In genomic region chr18:13611616-13612110, GRCh38 we compare ENCODE assay signal across 8 cellular contexts.
DNase-seq lines count a peak whose midpoint lies in the region; ATAC-seq and TF ChIP-seq lines count a peak whose summit lies in the region.

No MANE protein-coding gene starts in this region.

- H2BK12ac ChIP-seq in trophoblast cell (ENCODE audit: low read length) = no peak overlapping the region

- no peaks in the 10 kb centered on the region for H3K79me2 ChIP-seq in trophoblast cell (ENCODE audit: control insufficient read depth, insufficient read depth, low read length, poor library complexity)

- no peak overlapping the region for H2AK5ac ChIP-seq in trophoblast cell (ENCODE audit: low read length)

- H2BK5ac ChIP-seq in trophoblast cell (ENCODE audit: low read depth, low read length, poor library complexity) = no peak overlapping the region

- no peaks in the 10 kb centered on the region for H3K79me1 ChIP-seq in trophoblast cell (ENCODE audit: low read length)

- no peak overlapping the region for H2AFZ ChIP-seq in trophoblast cell (ENCODE audit: insufficient read depth, low read length, poor library complexity)

- no peak overlapping the region for H4K8ac ChIP-seq in trophoblast cell (ENCODE audit: low read depth, low read length)

- DNase-seq in activated T-cell treated with anti-CD3 and anti-CD28 coated beads, Interleukin-2, amount 50 U/mL, for 72 hours = peak; percentile 25 to 28
- DNase-seq in activated T-cell treated with anti-CD3 and anti-CD28 coated beads, Interleukin-2, amount 50 U/mL, for 48 hours = no peak
- DNase-seq in activated CD4-positive, alpha-beta memory T cell treated with anti-CD3 and anti-CD28 coated beads, Interleukin-2, amount 10 ng/mL, durations not matched to agents 7 days and 5 days = peak; percentile 32
- DNase-seq in trophoblast cell (peak; percentile 38 to 54), SJCRH30 (no peak), NCI-H2029 treated with DMSO at 0.1 percent for 48 hours (lab: John Stamatoyannopoulos, UW) (no peak)

- CTCF ChIA-PET in activated CD4-positive, alpha-beta memory T cell treated with anti-CD3 and anti-CD28 coated beads, Interleukin-2, amount 10 ng/mL, durations not matched to agents 7 days and 5 days (lab: Charles Lee) = interaction anchor here (1.0 to 3.9 kb wide), 6 partner anchors 8 to 395 kb away, joined by 3 to 31 read pairs (median 8); no protein-coding TSS in a partner anchor

- H3K18ac ChIP-seq in trophoblast cell (ENCODE audit: low read length) = no peak overlapping the region

- H4K91ac ChIP-seq in trophoblast cell (ENCODE audit: low read depth, low read length) = no peak overlapping the region

- H2BK120ac ChIP-seq in trophoblast cell (ENCODE audit: insufficient read depth, low read length, poor library complexity) = no peak overlapping the region

- no peak for TF ChIP-seq EP300 in gastroesophageal sphincter (IDR thresholded peaks at IDR 0.05)

- 0 to 22% methylated on average over 3 to 8 of the region's 24 CpGs for WGBS in gastroesophageal sphincter (ENCODE audit: low coverage in 1 of 2), 2 donors
- WGBS in trophoblast cell (ENCODE audit: extremely low coverage, insufficient coverage, insufficient read length) = no CpG with 5 or more reads among the region's 24 CpGs

- peak overlapping the region; percentile 6 for H3K4me2 ChIP-seq in trophoblast cell (ENCODE audit: low read length)

- H3K4me3 Mint-ChIP-seq in activated T-cell treated with anti-CD3 and anti-CD28 coated beads, Interleukin-2, amount 50 U/mL, for 72 hours = peak overlapping the region; percentile 83 to 89
- H3K4me3 Mint-ChIP-seq in activated CD4-positive, alpha-beta memory T cell treated with anti-CD3 and anti-CD28 coated beads, Interleukin-2, amount 10 ng/mL, durations not matched to agents 7 days and 5 days = peak overlapping the region; percentile 69

- no peak overlapping the region for H4K12ac ChIP-seq in trophoblast cell (ENCODE audit: low read depth, low read length)

- no peak for TF ChIP-seq CTCF in gastroesophageal sphincter (IDR thresholded peaks at IDR 0.05)

- H3K4me1 ChIP-seq in gastroesophageal sphincter (peaks cover 0 to 65% (median 20%) of the 10 kb centered on the region in 3 donors), trophoblast cell (ENCODE audit: control insufficient read depth in 1 of 2, insufficient read depth in 2 of 2, low read length in 2 of 2) (peaks cover 4 to 9% of the 10 kb centered on the region in 2 experiments), SJCRH30 (no peaks in the 10 kb centered on the region)

- peak; percentile 3 to 12 for ATAC-seq in activated T-cell treated with anti-CD3 and anti-CD28 coated beads, Interleukin-2, amount 50 U/mL, for 72 hours (replicated peaks in 1 of 2)
- ATAC-seq in HG03196 (IDR thresholded peaks at IDR 0.05; ENCODE audit: unreplicated experiment) (peak; percentile 3), gastroesophageal sphincter (peak; percentile 64)

- peak overlapping the region; percentile 98 for H3K27ac Mint-ChIP-seq in activated T-cell treated with anti-CD3 and anti-CD28 coated beads, Interleukin-2, amount 50 U/mL, for 72 hours
- H3K27ac Mint-ChIP-seq in activated CD4-positive, alpha-beta memory T cell treated with anti-CD3 and anti-CD28 coated beads, Interleukin-2, amount 10 ng/mL, durations not matched to agents 7 days and 5 days = peak overlapping the region; percentile 96

- peak overlapping the region; percentile 34 to 48 for H3K4me3 ChIP-seq in gastroesophageal sphincter
- H3K4me3 ChIP-seq in trophoblast cell (ENCODE audit: low read depth, low read length) = no peak overlapping the region
- no peak overlapping the region for H3K4me3 ChIP-seq in SJCRH30

- H3K9me3 ChIP-seq in gastroesophageal sphincter (no peaks in the 10 kb centered on the region), trophoblast cell (ENCODE audit: insufficient read depth, low read depth, low read length) (no peaks in the 10 kb centered on the region), SJCRH30 (replicated peaks) (no peaks in the 10 kb centered on the region)

- H3K36me3 ChIP-seq in gastroesophageal sphincter (no peaks in the 10 kb centered on the region), trophoblast cell (ENCODE audit: control insufficient read depth in 1 of 2, insufficient read depth in 2 of 2, low read length in 2 of 2) (no peaks in the 10 kb centered on the region), SJCRH30 (no peaks in the 10 kb centered on the region)

- no peak for TF ChIP-seq POLR2A in gastroesophageal sphincter (IDR thresholded peaks at IDR 0.05)

- H3K36me3 Mint-ChIP-seq in activated T-cell treated with anti-CD3 and anti-CD28 coated beads, Interleukin-2, amount 50 U/mL, for 72 hours (ENCODE audit: insufficient read depth in 2 of 2) = peaks cover 0 to 3% of the 10 kb centered on the region in 2 donors
- peaks cover 4% of the 10 kb centered on the region for H3K36me3 Mint-ChIP-seq in activated CD4-positive, alpha-beta memory T cell treated with anti-CD3 and anti-CD28 coated beads, Interleukin-2, amount 10 ng/mL, durations not matched to agents 7 days and 5 days (ENCODE audit: low read depth)

- H3K27ac ChIP-seq in gastroesophageal sphincter (peak overlapping the region; percentile 44 to 86 (median 81)), trophoblast cell (ENCODE audit: low read depth, low read length) (no peak overlapping the region), SJCRH30 (no peak overlapping the region)

- H3K27me3 Mint-ChIP-seq in activated T-cell treated with anti-CD3 and anti-CD28 coated beads, Interleukin-2, amount 50 U/mL, for 72 hours (ENCODE audit: low read depth) = no peaks in the 10 kb centered on the region
- H3K27me3 Mint-ChIP-seq in activated CD4-positive, alpha-beta memory T cell treated with anti-CD3 and anti-CD28 coated beads, Interleukin-2, amount 10 ng/mL, durations not matched to agents 7 days and 5 days = no peaks in the 10 kb centered on the region

- H3K14ac ChIP-seq in trophoblast cell (ENCODE audit: low read length) = no peak overlapping the region

- H3K4me1 Mint-ChIP-seq in activated T-cell treated with anti-CD3 and anti-CD28 coated beads, Interleukin-2, amount 50 U/mL, for 72 hours (ENCODE audit: low read depth) = peaks cover 89% of the 10 kb centered on the region
- peaks cover 92% of the 10 kb centered on the region for H3K4me1 Mint-ChIP-seq in activated CD4-positive, alpha-beta memory T cell treated with anti-CD3 and anti-CD28 coated beads, Interleukin-2, amount 10 ng/mL, durations not matched to agents 7 days and 5 days

- no peak overlapping the region for H3K23ac ChIP-seq in trophoblast cell (ENCODE audit: low read length)

- no peaks in the 10 kb centered on the region for H3K9me3 Mint-ChIP-seq in activated T-cell treated with anti-CD3 and anti-CD28 coated beads, Interleukin-2, amount 50 U/mL, for 72 hours
- no peaks in the 10 kb centered on the region for H3K9me3 Mint-ChIP-seq in activated CD4-positive, alpha-beta memory T cell treated with anti-CD3 and anti-CD28 coated beads, Interleukin-2, amount 10 ng/mL, durations not matched to agents 7 days and 5 days

- no peak overlapping the region for H3K4ac ChIP-seq in trophoblast cell (ENCODE audit: low read depth, low read length)

- H3K27me3 ChIP-seq in gastroesophageal sphincter = no peaks in the 10 kb centered on the region
- no peaks in the 10 kb centered on the region for H3K27me3 ChIP-seq in trophoblast cell (ENCODE audit: insufficient read depth, low read length)
- H3K27me3 ChIP-seq in SJCRH30 = no peaks in the 10 kb centered on the region

- POLR2A ChIA-PET in activated CD4-positive, alpha-beta memory T cell treated with anti-CD3 and anti-CD28 coated beads, Interleukin-2, amount 10 ng/mL, durations not matched to agents 7 days and 5 days (lab: Charles Lee) = interaction anchor here (0.7 to 4.9 kb wide), 14 partner anchors 11 to 909 kb away, joined by 3 to 76 read pairs (median 7); partner anchors contain the start of genes CEP192 and CEP76

- no peak overlapping the region for H3K9ac ChIP-seq in trophoblast cell (ENCODE audit: low read length)

Comparison
In these comparisons a context has a peak if more than half of its experiments do, and no peak if none do; other contexts are left out.
1. DNase-seq: peak in activated T-cell treated with anti-CD3 and anti-CD28 coated beads, Interleukin-2, amount 50 U/mL, for 72 hours (2 of 2), activated CD4-positive, alpha-beta memory T cell treated with anti-CD3 and anti-CD28 coated beads, Interleukin-2, amount 10 ng/mL, durations not matched to agents 7 days and 5 days (single experiment) and trophoblast cell (2 of 2); none in activated T-cell treated with anti-CD3 and anti-CD28 coated beads, Interleukin-2, amount 50 U/mL, for 48 hours (0 of 2), SJCRH30 (0 of 2) and NCI-H2029 treated with DMSO at 0.1 percent for 48 hours (single experiment).
2. ATAC-seq: peak in every context shown above with its lines; median percentile 64 in gastroesophageal sphincter; 8 in activated T-cell treated with anti-CD3 and anti-CD28 coated beads, Interleukin-2, amount 50 U/mL, for 72 hours; 3 in HG03196.
3. H3K27ac ChIP-seq: peak in gastroesophageal sphincter (4 of 4); none in trophoblast cell (single experiment) and SJCRH30 (single experiment).
4. H3K4me3 ChIP-seq: peak in gastroesophageal sphincter (2 of 2); none in trophoblast cell (single experiment) and SJCRH30 (single experiment).